8 cellular contexts compared by ENCODE assay signal in genomic region chr15:43826508-43827286, GRCh38. TPM values are rescaled to one million over a fixed set of nuclear protein-coding genes. Genes with fewer than 3 reads are reported as not detected.
DNase-seq lines count a peak whose midpoint lies in the region; ATAC-seq lines count a peak whose summit lies in the region.
"Not testable (repeated sequence)": the region's sequence is repeated elsewhere in the genome, so short reads cannot be mapped to it uniquely, and the experiment has no call there.

Gene WDR76, plus strand, starts transcription at chr15:43827002. Its CDS starts 31 bp downstream, at chr15:43827033.

- not testable (repeated sequence) for H3K27me3 Mint-ChIP-seq in activated T-cell treated with anti-CD3 and anti-CD28 coated beads, Interleukin-2, amount 50 U/mL, for 4 hours (ENCODE audit: low read depth)

- H3K9me3 Mint-ChIP-seq in activated T-cell treated with anti-CD3 and anti-CD28 coated beads, Interleukin-2, amount 50 U/mL, for 4 hours: not testable (repeated sequence)

- H3K9ac ChIP-seq in mucosa of rectum (ENCODE audit: low read depth in 1 of 2, low read length in 2 of 2): peak within 1 kb of the TSS; percentile 68 to 69

- H3K9me3 ChIP-seq in mucosa of rectum (ENCODE audit: control insufficient read depth in 2 of 2, low read length in 2 of 2): not testable (repeated sequence)

- H3K4me1 ChIP-seq in mucosa of rectum (ENCODE audit: control insufficient read depth in 2 of 2, insufficient read depth in 2 of 2, low read length in 2 of 2): peaks cover 12 to 26% of the 10 kb centered on the region in 2 donors

- H3K27ac ChIP-seq in mucosa of rectum (ENCODE audit: low read depth in 2 of 2, low read length in 2 of 2): peak within 1 kb of the TSS; percentile 47 to 67

- peak within 1 kb of the TSS; percentile 85 for H3K4me3 Mint-ChIP-seq in activated T-cell treated with anti-CD3 and anti-CD28 coated beads, Interleukin-2, amount 50 U/mL, for 4 hours

- DNase-seq in D341Med (ENCODE audit: low spot score) (peak; percentile 93), LHCN-M2 (ENCODE audit: low read depth) (peak; percentile 81), RKO (ENCODE audit: low spot score) (peak; percentile 94)
- peak; percentile 57 for DNase-seq in activated T-cell treated with anti-CD3 and anti-CD28 coated beads, Interleukin-2, amount 50 U/mL, for 4 hours
- peak; percentile 78 to 82 for DNase-seq in stimulated activated CD8-positive, alpha-beta memory T cell treated with anti-CD3 and anti-CD28 coated beads, Interleukin-2, amount 100 ng/mL, for 48 hours (ENCODE audit: low read depth in 2 of 2)

- H3K4me3 ChIP-seq in mucosa of rectum (ENCODE audit: low read length in 2 of 2): peak within 1 kb of the TSS; percentile 82 to 83

- H3K4me1 Mint-ChIP-seq in activated T-cell treated with anti-CD3 and anti-CD28 coated beads, Interleukin-2, amount 50 U/mL, for 4 hours (ENCODE audit: low read depth): peaks cover 60% of the 10 kb centered on the region

- H3K36me3 ChIP-seq in mucosa of rectum (ENCODE audit: control insufficient read depth in 2 of 2, insufficient read depth in 2 of 2, low read length in 2 of 2): not testable (repeated sequence)

- H3K36me3 Mint-ChIP-seq in activated T-cell treated with anti-CD3 and anti-CD28 coated beads, Interleukin-2, amount 50 U/mL, for 4 hours (ENCODE audit: insufficient read depth): not testable (repeated sequence)

- ATAC-seq in GM21737 (IDR thresholded peaks at IDR 0.05; ENCODE audit: unreplicated experiment) (peak; percentile 71), esophagus mucosa (peak; percentile 68)
- ATAC-seq in activated T-cell treated with anti-CD3 and anti-CD28 coated beads, Interleukin-2, amount 50 U/mL, for 4 hours: peak; percentile 69 to 73

- H3K27me3 ChIP-seq in mucosa of rectum (ENCODE audit: control insufficient read depth in 2 of 2, insufficient read depth in 2 of 2, low read length in 2 of 2): not testable (repeated sequence)

RNA-seq across cellular contexts. Expression of gene WDR76, which starts in this region (rescaled TPM):
- total RNA-seq in LHCN-M2 (2014; rRNA removed) (39.1 and 43.2 TPM in 2 replicates), esophagus mucosa (10.4 TPM)
- 14.7 TPM for polyA plus RNA-seq in LHCN-M2 (2012)
- total RNA-seq in activated T-cell treated with anti-CD3 and anti-CD28 coated beads, Interleukin-2, amount 50 U/mL, for 4 hours: 10 to 100 TPM; 37.1 to 44.8 (median 39.2) TPM

Comparison
In these comparisons a context has a peak if more than half of its experiments do, and no peak if none do; other contexts are left out.
1. Peak in every context shown above with its lines: DNase-seq, ATAC-seq, H3K4me3 ChIP-seq and H3K27ac ChIP-seq.